In genomic region chr2:75432761-75433361, GRCh38 we compare ENCODE assay signal across 1 cellular context.
TF ChIP-seq lines count a peak whose summit lies in the region.

No MANE protein-coding gene starts in this region.

TF ChIP-seq in GM12878, 131 proteins besides CTCF, POLR2A, EP300 and RAD21 (continued from another document and continues in another):
- no peak for TF ChIP-seq NFXL1 (IDR thresholded peaks at IDR 0.05; ENCODE audit: borderline replicate concordance)
- TF ChIP-seq ATF7 (IDR thresholded peaks at IDR 0.05; ENCODE audit: low read depth): peak; percentile 90
- TF ChIP-seq SKIL (IDR thresholded peaks at IDR 0.05; ENCODE audit: low read depth, poor library complexity, severe bottlenecking): peak; percentile 48
- no peak for TF ChIP-seq EZH2 (IDR thresholded peaks at IDR 0.05; ENCODE audit: borderline replicate concordance, control insufficient read depth, low read depth, low read length)
- no peak for TF ChIP-seq NRF1 (conservative IDR thresholded peaks at IDR 0.05; ENCODE audit: low read depth, low read length)
- peak; percentile 89; the same call in 1 of the 3 replicates for TF ChIP-seq POU2F2 (IDR thresholded peaks at IDR 0.05; ENCODE audit: borderline replicate concordance, low read depth, low read length)
- no peak for TF ChIP-seq BRCA1 (IDR thresholded peaks at IDR 0.05; ENCODE audit: low read depth, low read length)
- no peak for TF ChIP-seq GABPA (IDR thresholded peaks at IDR 0.05; ENCODE audit: low read depth)
- peak; percentile 84; the same call in 1 of the 2 replicates for TF ChIP-seq NFIC (IDR thresholded peaks at IDR 0.05; ENCODE audit: low read depth, low read length)
- TF ChIP-seq SP1 (IDR thresholded peaks at IDR 0.05; ENCODE audit: low read depth, low read length): no peak
- TF ChIP-seq KDM1A (IDR thresholded peaks at IDR 0.05; ENCODE audit: borderline replicate concordance): no peak
- peak; percentile 100 for TF ChIP-seq GATAD2B (conservative IDR thresholded peaks at IDR 0.05; ENCODE audit: low read depth)
- no peak for TF ChIP-seq ELK1 (IDR thresholded peaks at IDR 0.05; ENCODE audit: low read depth, low read length)
- peak; percentile 63; the same call in 1 of the 2 replicates for TF ChIP-seq IRF4 (IDR thresholded peaks at IDR 0.05; ENCODE audit: low read depth, low read length)
- no peak for TF ChIP-seq NR2C1 (IDR thresholded peaks at IDR 0.05)
- TF ChIP-seq ZNF687 (IDR thresholded peaks at IDR 0.05): no peak; the same call in none of the 2 replicates
- TF ChIP-seq POLR2AphosphoS5 (IDR thresholded peaks at IDR 0.05; ENCODE audit: low read length): peak; percentile 72; the same call in 1 of the 2 replicates
- no peak for TF ChIP-seq NKRF (conservative IDR thresholded peaks at IDR 0.05)
- no peak for TF ChIP-seq PRDM15 (CRISPR knock-in tag; IDR thresholded peaks at IDR 0.05)
- peak; percentile 6 for TF ChIP-seq RELA (IDR thresholded peaks at IDR 0.05; ENCODE audit: borderline replicate concordance, partially characterized antibody)
- TF ChIP-seq YY1 (IDR thresholded peaks at IDR 0.05; ENCODE audit: low read depth, low read length): peak; percentile 79
- no peak for TF ChIP-seq ZBTB33 (IDR thresholded peaks at IDR 0.05)
- peak; percentile 95 for TF ChIP-seq CUX1 (IDR thresholded peaks at IDR 0.05; ENCODE audit: insufficient replicate concordance, low read depth, low read length)
- TF ChIP-seq RAD51 (IDR thresholded peaks at IDR 0.05): no peak
- TF ChIP-seq STAT3 (IDR thresholded peaks at IDR 0.05; ENCODE audit: low read depth, low read length): no peak
- TF ChIP-seq JUND (IDR thresholded peaks at IDR 0.05; ENCODE audit: low read depth, low read length): no peak
- TF ChIP-seq TCF3 (IDR thresholded peaks at IDR 0.05; ENCODE audit: borderline replicate concordance, insufficient read depth, low read depth, low read length): no peak
- TF ChIP-seq CEBPB (IDR thresholded peaks at IDR 0.05; ENCODE audit: borderline replicate concordance in 1 of 2, low read depth in 2 of 2, low read length in 2 of 2): no peak
- peak in 1 of 2 experiments; percentile 60; a peak in 3 of 4 replicates for TF ChIP-seq BHLHE40 (IDR thresholded peaks at IDR 0.05; ENCODE audit: borderline replicate concordance in 1 of 2, low read depth in 2 of 2, low read length in 1 of 2)
- TF ChIP-seq SREBF2 (IDR thresholded peaks at IDR 0.05; ENCODE audit: low read length): no peak
- TF ChIP-seq STAT1 (conservative IDR thresholded peaks at IDR 0.05): 0 out of 2 replicates have a peak, but pooled peaks have one; percentile 23
- peak; percentile 97 for TF ChIP-seq RUNX3 (IDR thresholded peaks at IDR 0.05; ENCODE audit: low read length)
- no peak for TF ChIP-seq USF2 (IDR thresholded peaks at IDR 0.05; ENCODE audit: borderline replicate concordance, low read depth, low read length)
- TF ChIP-seq ZNF384 (IDR thresholded peaks at IDR 0.05; ENCODE audit: borderline replicate concordance, low read depth, low read length): no peak
- TF ChIP-seq NFYA (IDR thresholded peaks at IDR 0.05; ENCODE audit: borderline replicate concordance, low read depth, low read length): no peak
- TF ChIP-seq TCF7 (IDR thresholded peaks at IDR 0.05; ENCODE audit: borderline replicate concordance): no peak
